ENCODE assay signal across 1 cellular context in genomic region chr1:100369339-100369738, GRCh38.
TF ChIP-seq lines count a peak whose summit lies in the region.

No MANE protein-coding gene starts in this region.

TF ChIP-seq in K562, 482 proteins besides CTCF, POLR2A, EP300 and RAD21:
- TF ChIP-seq KHSRP (IDR thresholded peaks at IDR 0.05) (0 out of 2 replicates have a peak, but pooled peaks have one; percentile 36), AFF1 (IDR thresholded peaks at IDR 0.05; ENCODE audit: low read depth in 1 of 2, partially characterized antibody in 2 of 2) (peak in 1 of 2 experiments; percentile 95)
